In the genomic region with DNA sequence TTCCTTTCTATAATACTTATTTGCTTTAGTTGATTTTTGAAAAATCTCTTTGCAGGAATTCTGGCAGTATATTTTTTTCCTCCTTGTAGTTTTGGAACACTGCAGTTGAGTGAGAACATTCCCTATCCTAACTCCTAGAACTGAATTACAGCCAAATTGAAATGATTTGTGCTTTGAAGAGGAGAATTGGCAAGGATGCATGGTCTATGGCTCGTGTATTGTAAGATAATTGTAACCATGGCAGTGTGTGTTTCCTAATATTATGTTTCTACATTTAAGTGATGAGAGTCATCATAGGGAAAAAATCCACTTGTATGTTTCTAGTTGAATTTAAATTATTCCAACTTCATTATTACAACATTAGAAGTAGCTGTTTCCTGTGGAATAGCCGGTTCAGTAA, we compare ENCODE assay signal across 23 cellular contexts.
DNase-seq lines count a peak whose midpoint lies in the region; ATAC-seq, FAIRE-seq and TF ChIP-seq lines count a peak whose summit lies in the region.
"Had no signal": no experiment of that assay in that cellular context is flagged by ENCODE, and none has a peak within 500 bp of the region (broad histone marks: within the 10 kb centered on the region; RNA-seq: fewer than 3 reads in every experiment).

No MANE protein-coding gene starts in this region.

- peak; percentile 93 for FAIRE-seq in pancreas (lab: Jason Lieb, UNC)

- H3K9me3 Mint-ChIP-seq in activated T-helper 17 cell treated with anti-CD3 and anti-CD28 coated beads, Interleukin-2, amount 50 U/mL, for 72 hours = no peaks in the 10 kb centered on the region
- H3K9me3 Mint-ChIP-seq: activated naive CD4-positive, alpha-beta T cell treated with anti-CD3 and anti-CD28 coated beads, Interleukin-2, amount 50 U/mL, for 72 hours; activated T-cell treated with anti-CD3 and anti-CD28 coated beads, Interleukin-2, amount 50 U/mL, for 72 hours; CD8-positive, alpha-beta memory T cell; dendritic cell treated with granulocyte-macrophage colony-stimulating factor and Interleukin-4, amounts not matched to agents 40 ng/mL and 50 ng/mL, for 4 days; neural crest cell; stimulated activated effector memory CD8-positive, alpha-beta T cell treated with anti-CD3 and anti-CD28 coated beads, Interleukin-12 subunit alpha, Interleukin-12 subunit beta, amount 100 ng/mL, for 72 hours; T-helper 2 cell treated with Interferon-gamma antibody and Interleukin-4, amounts not matched to agents 5 μg/mL and 100 μg/mL, for 36 hours had no signal

- H3K27me3 ChIP-seq in heart left ventricle (no peaks in the 10 kb centered on the region), pancreas (no peaks in the 10 kb centered on the region)
- H3K27me3 ChIP-seq: breast epithelium, transverse colon had no signal

- H3K27ac ChIP-seq in heart left ventricle (peak overlapping the region in 2 of 12 donors; percentile 9 to 20), pancreas (no peak overlapping the region), substantia nigra (ENCODE audit: low read depth, low read length, poor library complexity, severe bottlenecking) (no peak overlapping the region)
- H3K27ac ChIP-seq: breast epithelium had no signal

- H3K9me3 ChIP-seq in heart left ventricle = no peaks in the 10 kb centered on the region
- no peaks in the 10 kb centered on the region for H3K9me3 ChIP-seq in pancreas
- H3K9me3 ChIP-seq: breast epithelium, transverse colon had no signal

- H3K4me3 Mint-ChIP-seq in activated T-helper 17 cell treated with anti-CD3 and anti-CD28 coated beads, Interleukin-2, amount 50 U/mL, for 72 hours = no peak overlapping the region
- H3K4me3 Mint-ChIP-seq: activated T-cell treated with anti-CD3 and anti-CD28 coated beads, Interleukin-2, amount 50 U/mL, for 72 hours; CD8-positive, alpha-beta memory T cell; dendritic cell treated with granulocyte-macrophage colony-stimulating factor and Interleukin-4, amounts not matched to agents 40 ng/mL and 50 ng/mL, for 4 days; neural crest cell; stimulated activated effector memory CD8-positive, alpha-beta T cell treated with anti-CD3 and anti-CD28 coated beads, Interleukin-12 subunit alpha, Interleukin-12 subunit beta, amount 100 ng/mL, for 72 hours; T-helper 2 cell treated with Interferon-gamma antibody and Interleukin-4, amounts not matched to agents 5 μg/mL and 100 μg/mL, for 36 hours had no signal

- no peaks in the 10 kb centered on the region for H3K36me3 Mint-ChIP-seq in activated T-helper 17 cell treated with anti-CD3 and anti-CD28 coated beads, Interleukin-2, amount 50 U/mL, for 72 hours (ENCODE audit: low read depth)
- H3K36me3 Mint-ChIP-seq: activated naive CD4-positive, alpha-beta T cell treated with anti-CD3 and anti-CD28 coated beads, Interleukin-2, amount 50 U/mL, for 72 hours; CD8-positive, alpha-beta memory T cell; stimulated activated effector memory CD8-positive, alpha-beta T cell treated with anti-CD3 and anti-CD28 coated beads, Interleukin-12 subunit alpha, Interleukin-12 subunit beta, amount 100 ng/mL, for 72 hours had no signal

- TF ChIP-seq POLR2A in heart left ventricle (IDR thresholded peaks at IDR 0.05) = no peak

- no peaks in the 10 kb centered on the region for H3K4me1 Mint-ChIP-seq in activated T-helper 17 cell treated with anti-CD3 and anti-CD28 coated beads, Interleukin-2, amount 50 U/mL, for 72 hours
- H3K4me1 Mint-ChIP-seq: CD8-positive, alpha-beta memory T cell; neural crest cell had no signal

- 8 to 22% (median 15%) methylated on average over 2 of the region's 2 CpGs for WGBS in heart left ventricle, 4 donors
- 36 to 38% methylated on average over 2 of the region's 2 CpGs for WGBS in pancreas, 2 donors

- ATAC-seq in heart left ventricle (peak; percentile 76 to 81 (median 79)), pancreas (peak in 2 of 4 donors; percentile 38 to 42), HG03159 (IDR thresholded peaks at IDR 0.05; ENCODE audit: unreplicated experiment) (no peak)
- no peak for ATAC-seq in activated T-helper 17 cell treated with anti-CD3 and anti-CD28 coated beads, Interleukin-2, amount 50 U/mL, for 72 hours (replicated peaks)
- ATAC-seq: activated CD4-positive, CD25-positive, alpha-beta regulatory T cell treated with anti-CD3 and anti-CD28 coated beads, Interleukin-2, amount 50 U/mL, for 24 hours; activated naive CD4-positive, alpha-beta T cell treated with anti-CD3 and anti-CD28 coated beads, Interleukin-2, amount 50 U/mL, for 72 hours; activated T-cell treated with anti-CD3 and anti-CD28 coated beads, Interleukin-2, amount 50 U/mL, for 72 hours; stimulated activated effector memory CD8-positive, alpha-beta T cell treated with anti-CD3 and anti-CD28 coated beads, Interleukin-12 subunit alpha, Interleukin-12 subunit beta, amount 100 ng/mL, for 72 hours had no signal

- H3K27me3 Mint-ChIP-seq in activated T-helper 17 cell treated with anti-CD3 and anti-CD28 coated beads, Interleukin-2, amount 50 U/mL, for 72 hours = peaks cover 14% of the 10 kb centered on the region
- H3K27me3 Mint-ChIP-seq: dendritic cell treated with granulocyte-macrophage colony-stimulating factor and Interleukin-4, amounts not matched to agents 40 ng/mL and 50 ng/mL, for 4 days had no signal

- H3K4me1 ChIP-seq in heart left ventricle (peaks cover 0 to 38% (median 10%) of the 10 kb centered on the region in 12 donors), pancreas (peaks cover 8 to 40% (median 36%) of the 10 kb centered on the region in 3 donors)

- H3K4me3 ChIP-seq in heart left ventricle = peak overlapping the region in 2 of 12 donors; percentile 2 to 24
- no peak overlapping the region for H3K4me3 ChIP-seq in pancreas
- H3K4me3 ChIP-seq: breast epithelium, transverse colon had no signal

- no peak overlapping the region for H3K27ac Mint-ChIP-seq in activated T-helper 17 cell treated with anti-CD3 and anti-CD28 coated beads, Interleukin-2, amount 50 U/mL, for 72 hours
- H3K27ac Mint-ChIP-seq: activated naive CD4-positive, alpha-beta T cell treated with anti-CD3 and anti-CD28 coated beads, Interleukin-2, amount 50 U/mL, for 72 hours; activated T-cell treated with anti-CD3 and anti-CD28 coated beads, Interleukin-2, amount 50 U/mL, for 72 hours; CD8-positive, alpha-beta memory T cell; dendritic cell treated with granulocyte-macrophage colony-stimulating factor and Interleukin-4, amounts not matched to agents 40 ng/mL and 50 ng/mL, for 4 days; stimulated activated effector memory CD8-positive, alpha-beta T cell treated with anti-CD3 and anti-CD28 coated beads, Interleukin-12 subunit alpha, Interleukin-12 subunit beta, amount 100 ng/mL, for 72 hours; T-helper 2 cell treated with Interferon-gamma antibody and Interleukin-4, amounts not matched to agents 5 μg/mL and 100 μg/mL, for 36 hours had no signal

- H3K36me3 ChIP-seq in heart left ventricle (no peaks in the 10 kb centered on the region), pancreas (no peaks in the 10 kb centered on the region)
- H3K36me3 ChIP-seq: breast epithelium, transverse colon had no signal

- DNase-seq in NCI-H1105 treated with DMSO at 0.1 percent for 48 hours (lab: John Stamatoyannopoulos, UW) (peak; percentile 54), amniotic epithelial cell (ENCODE audit: low read depth) (peak; percentile 37), heart left ventricle (no peak), pancreas (no peak), substantia nigra (lab: John Stamatoyannopoulos, UW) (no peak)
- DNase-seq: activated CD8-positive, alpha-beta memory T cell treated with anti-CD3 and anti-CD28 coated beads for 24 hours; activated T-cell treated with anti-CD3 and anti-CD28 coated beads, Interleukin-2, amount 50 U/mL, for 72 hours; CD8-positive, alpha-beta memory T cell; DMS79 treated with DMSO at 0.1 percent for 48 hours; GOT3; islet precursor cell; midbrain; NCI-H774; transverse colon had no signal

- intact Hi-C loops in heart left ventricle (cut with DNase I) (loop anchor here in 1 of 10 donors (10.0 kb wide), 2 partner anchors 84 to 96 kb away; partner anchors contain the start of genes GRK3 and MYO18B), pancreas (cut with DNase I) (no loop called here)

- TF ChIP-seq CTCF in heart left ventricle (IDR thresholded peaks at IDR 0.05) (no peak), pancreas (IDR thresholded peaks at IDR 0.05) (no peak)

Comparison
In these comparisons a context has a peak if more than half of its experiments do, and no peak if none do; other contexts are left out.
1. DNase-seq: peak in NCI-H1105 treated with DMSO at 0.1 percent for 48 hours (single experiment) and amniotic epithelial cell (single experiment); none in heart left ventricle (0 of 5), pancreas (0 of 6) and substantia nigra (0 of 49).
2. ATAC-seq: peak in heart left ventricle (4 of 4); none in activated T-helper 17 cell treated with anti-CD3 and anti-CD28 coated beads, Interleukin-2, amount 50 U/mL, for 72 hours (single experiment) and HG03159 (single experiment).